Comparison of ENCODE assay signal across 1 cellular context in genomic region chr3:67531149-67532101, GRCh38.
TF ChIP-seq lines count a peak whose summit lies in the region.

No MANE protein-coding gene starts in this region.

TF ChIP-seq in HepG2, 621 proteins besides CTCF, POLR2A, EP300 and RAD21 (continued from another document):
- no peak for TF ChIP-seq ZNF687 (CRISPR knock-in tag; IDR thresholded peaks at IDR 0.05)
